ENCODE assay signal across 25 cellular contexts in genomic region chrX:149511081-149511480, GRCh38. TPM values are rescaled to one million over a fixed set of nuclear protein-coding genes. Genes with fewer than 3 reads are reported as not detected.
DNase-seq lines count a peak whose midpoint lies in the region; ATAC-seq and TF ChIP-seq lines count a peak whose summit lies in the region.
"Had no signal": no experiment of that assay in that cellular context is flagged by ENCODE, and none has a peak within 500 bp of the region (broad histone marks: within the 10 kb centered on the region; RNA-seq: fewer than 3 reads in every experiment).

No MANE protein-coding gene starts in this region.

- H4K20me1 ChIP-seq in GM23248 (ENCODE audit: insufficient read depth) = no peaks in the 10 kb centered on the region

- H3K4me1 Mint-ChIP-seq in nephron progenitor cell = peaks cover 40% of the 10 kb centered on the region

- DNase-seq in GM23248 = peak; percentile 37
- DNase-seq in RPMI7951 (ENCODE audit: low read depth) = peak; percentile 39
- no peak for DNase-seq in esophagus squamous epithelium (lab: John Stamatoyannopoulos, UW)
- DNase-seq in nephron progenitor cell = no peak
- no peak for DNase-seq in NCI-H748 treated with DMSO at 0.1 percent for 48 hours (lab: John Stamatoyannopoulos, UW)
- no peak for DNase-seq in NCI-H1105 treated with DMSO at 0.1 percent for 48 hours (lab: John Stamatoyannopoulos, UW)
- DNase-seq: activated CD4-positive, alpha-beta T cell treated with anti-CD3 and anti-CD28 coated beads, Interleukin-2, amount 10 ng/mL, durations not matched to agents 24 days and 14 days; activated naive CD8-positive, alpha-beta T cell treated with anti-CD3 and anti-CD28 coated beads for 36 hours; body of pancreas; colonic mucosa; DMS 273 treated with DMSO at 0.1 percent for 48 hours; effector memory CD8-positive, alpha-beta T cell; heart left ventricle; NCI-H146; sigmoid colon; substantia nigra had no signal

- no peaks in the 10 kb centered on the region for H3K9me2 ChIP-seq in GM23248 (ENCODE audit: insufficient read depth)

- H3K4me3 ChIP-seq in GM23248 (no peak overlapping the region), esophagus squamous epithelium (no peak overlapping the region)
- H3K4me3 ChIP-seq: body of pancreas, colonic mucosa, heart left ventricle, neural progenitor cell, sigmoid colon, SJSA1 had no signal

- H3K79me2 ChIP-seq in GM23248 (ENCODE audit: insufficient read depth) = no peaks in the 10 kb centered on the region

- H3K27ac Mint-ChIP-seq in nephron progenitor cell = peak overlapping the region; percentile 25
- H3K27ac Mint-ChIP-seq: activated naive CD8-positive, alpha-beta T cell treated with anti-CD3 and anti-CD28 coated beads for 36 hours; activated T-helper 17 cell treated with anti-CD3 and anti-CD28 coated beads, Interleukin-2, amount 50 U/mL, for 72 hours; effector memory CD8-positive, alpha-beta T cell; neural progenitor cell; T-helper 1 cell treated with Interleukin-12 subunit alpha and Interleukin-12 subunit beta and Interleukin-4 antibody, amounts not matched to agents 30 μg/mL and 1 μg/mL, for 36 hours had no signal

- H3K27me3 Mint-ChIP-seq in nephron progenitor cell (ENCODE audit: low read depth, poor library complexity) = peaks cover 19% of the 10 kb centered on the region
- H3K27me3 Mint-ChIP-seq: activated T-helper 17 cell treated with anti-CD3 and anti-CD28 coated beads, Interleukin-2, amount 50 U/mL, for 72 hours; effector memory CD8-positive, alpha-beta T cell had no signal

- WGBS in GM23248 (ENCODE audit: low coverage in 1 of 2, low lambda C conversion rate in 2 of 2, missing lambda C conversion rate in 2 of 2), 2 experiments = 69 to 73% methylated on average over 5 of the region's 5 CpGs
- WGBS in esophagus squamous epithelium, 2 donors = 60 to 79% methylated on average over 2 to 3 of the region's 5 CpGs

- H3K27me3 ChIP-seq in GM23248 (replicated peaks; ENCODE audit: insufficient read depth) = no peaks in the 10 kb centered on the region
- no peaks in the 10 kb centered on the region for H3K27me3 ChIP-seq in esophagus squamous epithelium
- H3K27me3 ChIP-seq: body of pancreas, colonic mucosa, neural progenitor cell, sigmoid colon, SJSA1 had no signal

- H3K36me3 ChIP-seq in GM23248 (ENCODE audit: low read depth) = no peaks in the 10 kb centered on the region
- H3K36me3 ChIP-seq in esophagus squamous epithelium = no peaks in the 10 kb centered on the region
- H3K36me3 ChIP-seq: colonic mucosa, heart left ventricle, neural progenitor cell, sigmoid colon, SJSA1 had no signal

- H3K9me3 Mint-ChIP-seq in nephron progenitor cell = peaks cover 41% of the 10 kb centered on the region
- H3K9me3 Mint-ChIP-seq: activated CD4-positive, alpha-beta T cell treated with anti-CD3 and anti-CD28 coated beads, Interleukin-2, amount 10 ng/mL, durations not matched to agents 24 days and 14 days; activated naive CD8-positive, alpha-beta T cell treated with anti-CD3 and anti-CD28 coated beads for 36 hours; activated T-helper 17 cell treated with anti-CD3 and anti-CD28 coated beads, Interleukin-2, amount 50 U/mL, for 72 hours; CD14-positive monocyte; effector memory CD8-positive, alpha-beta T cell; T-helper 1 cell treated with Interleukin-12 subunit alpha and Interleukin-12 subunit beta and Interleukin-4 antibody, amounts not matched to agents 30 μg/mL and 1 μg/mL, for 36 hours had no signal

- peaks cover 5% of the 10 kb centered on the region; the same call in 1 of the 2 replicates for H3K4me1 ChIP-seq in GM23248 (ENCODE audit: insufficient read depth)
- H3K4me1 ChIP-seq in esophagus squamous epithelium = peaks cover 0 to 40% (median 3%) of the 10 kb centered on the region in 3 donors
- H3K4me1 ChIP-seq: colonic mucosa, neural progenitor cell, sigmoid colon, SJSA1 had no signal

- intact Hi-C loops in esophagus squamous epithelium (cut with DNase I) = no loop called here

- H2AFZ ChIP-seq in GM23248 = no peak overlapping the region
- H2AFZ ChIP-seq: neural progenitor cell had no signal

- TF ChIP-seq POLR2A in esophagus squamous epithelium (IDR thresholded peaks at IDR 0.05) = no peak

- H3K4me3 Mint-ChIP-seq in nephron progenitor cell = peak overlapping the region; percentile 47
- H3K4me3 Mint-ChIP-seq: activated CD4-positive, alpha-beta T cell treated with anti-CD3 and anti-CD28 coated beads, Interleukin-2, amount 10 ng/mL, durations not matched to agents 24 days and 14 days; activated naive CD8-positive, alpha-beta T cell treated with anti-CD3 and anti-CD28 coated beads for 36 hours; activated T-helper 17 cell treated with anti-CD3 and anti-CD28 coated beads, Interleukin-2, amount 50 U/mL, for 72 hours; CD14-positive monocyte; effector memory CD8-positive, alpha-beta T cell; neural progenitor cell; T-helper 1 cell treated with Interleukin-12 subunit alpha and Interleukin-12 subunit beta and Interleukin-4 antibody, amounts not matched to agents 30 μg/mL and 1 μg/mL, for 36 hours had no signal

- in situ Hi-C loops in GM23248 (cut with MboI) = no loop called here

- H3F3A ChIP-seq in GM23248 (ENCODE audit: insufficient read depth) = no peaks in the 10 kb centered on the region

- no peak for TF ChIP-seq CTCF in esophagus squamous epithelium (IDR thresholded peaks at IDR 0.05)
- no peak for TF ChIP-seq CTCF in nephron progenitor cell (IDR thresholded peaks at IDR 0.05)

- H3K9me3 ChIP-seq in GM23248 (ENCODE audit: low read depth) (no peaks in the 10 kb centered on the region), esophagus squamous epithelium (no peaks in the 10 kb centered on the region)
- H3K9me3 ChIP-seq: body of pancreas, colonic mucosa, heart left ventricle, sigmoid colon, SJSA1 had no signal

- H3K9ac ChIP-seq in GM23248 = no peak overlapping the region
- H3K9ac ChIP-seq: neural progenitor cell had no signal

- H3K27ac ChIP-seq in GM23248 (no peak overlapping the region), esophagus squamous epithelium (peak overlapping the region in 3 of 4 donors; percentile 61 to 80 (median 69))
- H3K27ac ChIP-seq: body of pancreas, colonic mucosa, heart left ventricle, neural progenitor cell, sigmoid colon, SJSA1 had no signal

- H3K4me2 ChIP-seq in GM23248 (ENCODE audit: unreplicated experiment) = no peak overlapping the region
- H3K4me2 ChIP-seq: neural progenitor cell had no signal

- ATAC-seq in HG03521 (IDR thresholded peaks at IDR 0.05; ENCODE audit: unreplicated experiment) = no peak
- ATAC-seq: activated T-helper 17 cell treated with anti-CD3 and anti-CD28 coated beads, Interleukin-2, amount 50 U/mL, for 72 hours; body of pancreas; effector memory CD8-positive, alpha-beta T cell; heart left ventricle had no signal

- H3K36me3 Mint-ChIP-seq in nephron progenitor cell (ENCODE audit: low read depth) = no peaks in the 10 kb centered on the region
- H3K36me3 Mint-ChIP-seq: activated naive CD8-positive, alpha-beta T cell treated with anti-CD3 and anti-CD28 coated beads for 36 hours; CD14-positive monocyte had no signal

RNA-seq across cellular contexts. Expression of gene IDS, which starts 6.0 kb away (rescaled TPM):
- total RNA-seq in GM23248 (2014; rRNA removed; shearing (Covaris generic)) = 38.2 and 47.7 TPM in 2 replicates
- polyA plus RNA-seq in GM23248 (2016; fragmentation: Nextera tagmentation; extraction: Ambion mirVana) = 78.4 and 79.5 TPM in 2 replicates
- total RNA-seq in RPMI7951 (2014; rRNA removed; shearing (Covaris generic)) = 37.1 and 38.1 TPM in 2 replicates
- total RNA-seq in esophagus squamous epithelium = 10 to 100 TPM; 24.8 to 46.0 (median 30.4) TPM

RNA-seq across cellular contexts. Expression of gene EOLA1, which starts 29.7 kb away (rescaled TPM):
- total RNA-seq in GM23248 (2014; rRNA removed; shearing (Covaris generic)) = 10.4 and 10.6 TPM in 2 replicates
- 12.0 and 12.3 TPM in 2 replicates for polyA plus RNA-seq in GM23248 (2016; fragmentation: Nextera tagmentation; extraction: Ambion mirVana)
- 11.3 and 13.5 TPM in 2 replicates for total RNA-seq in RPMI7951 (2014; rRNA removed; shearing (Covaris generic))
- total RNA-seq in esophagus squamous epithelium = 10 to 100 TPM in 3 of 4 donors, 1 to 10 TPM in 1; 9.0 to 15.1 (median 12.1) TPM

RNA-seq across cellular contexts. Expression of gene HSFX3, which starts 38.6 kb away (rescaled TPM):
- total RNA-seq in GM23248 (2014; rRNA removed; shearing (Covaris generic)) = not detected in 2 replicates
- not detected in 2 replicates for polyA plus RNA-seq in GM23248 (2016; fragmentation: Nextera tagmentation; extraction: Ambion mirVana)
- not detected in 2 replicates for total RNA-seq in RPMI7951 (2014; rRNA removed; shearing (Covaris generic))
- total RNA-seq in esophagus squamous epithelium = not detected
- total RNA-seq: activated CD4-positive, alpha-beta T cell treated with anti-CD3 and anti-CD28 coated beads, Interleukin-2, amount 10 ng/mL, durations not matched to agents 24 days and 14 days; activated naive CD8-positive, alpha-beta T cell treated with anti-CD3 and anti-CD28 coated beads for 36 hours; activated T-helper 17 cell treated with anti-CD3 and anti-CD28 coated beads, Interleukin-2, amount 50 U/mL, for 72 hours; body of pancreas; colonic mucosa; lower leg skin; mucosa of gallbladder; posterior vena cava; sigmoid colon; SJSA1 had no signal
- polyA plus RNA-seq: CD14-positive monocyte, sigmoid colon had no signal

Comparison
In these comparisons a context has a peak if more than half of its experiments do, and no peak if none do; other contexts are left out.
1. DNase-seq: peak in GM23248 (single experiment) and RPMI7951 (single experiment); none in esophagus squamous epithelium (single experiment), nephron progenitor cell (single experiment), NCI-H748 treated with DMSO at 0.1 percent for 48 hours (single experiment) and NCI-H1105 treated with DMSO at 0.1 percent for 48 hours (single experiment).